ENCODE assay signal across 8 cellular contexts in genomic region chr17:4365628-4366311, GRCh38. TPM values are rescaled to one million over a fixed set of nuclear protein-coding genes. Genes with fewer than 3 reads are reported as not detected.
DNase-seq lines count a peak whose midpoint lies in the region; ATAC-seq and TF ChIP-seq lines count a peak whose summit lies in the region.

No MANE protein-coding gene starts in this region.

- no peak overlapping the region for H3K27ac Mint-ChIP-seq in endodermal cell

- H3K27me3 ChIP-seq in endodermal cell (ENCODE audit: control insufficient read depth, insufficient read depth, low read length, poor library complexity, severe bottlenecking) (no peaks in the 10 kb centered on the region), stomach smooth muscle (ENCODE audit: control insufficient read depth in 1 of 2, insufficient read depth in 2 of 2, low read length in 2 of 2) (no peaks in the 10 kb centered on the region)

- H3K9me3 Mint-ChIP-seq in endodermal cell: no peaks in the 10 kb centered on the region

- intact Hi-C loops in mucosa of descending colon (cut with DNase I, micrococcal nuclease): no loop called here

- 0% methylated on average over 35 to 81 of the region's 81 CpGs for WGBS in endodermal cell (ENCODE audit: insufficient coverage in 1 of 2, insufficient read length in 1 of 2), 2 experiments

- H3K9me3 ChIP-seq in endodermal cell (ENCODE audit: control insufficient read depth, low read length) (no peaks in the 10 kb centered on the region), mucosa of descending colon (no peaks in the 10 kb centered on the region), stomach smooth muscle (ENCODE audit: control insufficient read depth in 2 of 2, low read length in 2 of 2) (no peaks in the 10 kb centered on the region)

- H3K4me3 Mint-ChIP-seq in endodermal cell: peak overlapping the region; percentile 73

- peak overlapping the region; percentile 91 for H3K9ac ChIP-seq in endodermal cell (ENCODE audit: extremely low read depth, low read length, poor library complexity, severe bottlenecking)
- peak overlapping the region; percentile 79 to 89 for H3K9ac ChIP-seq in stomach smooth muscle (ENCODE audit: low read length in 2 of 2)

- peak overlapping the region; percentile 71 for H3K4me3 ChIP-seq in AG10803 (ENCODE audit: low read length)
- peak overlapping the region; percentile 87 for H3K4me3 ChIP-seq in endodermal cell (ENCODE audit: low read length)
- H3K4me3 ChIP-seq in mucosa of descending colon: peak overlapping the region; percentile 100
- H3K4me3 ChIP-seq in stomach smooth muscle (ENCODE audit: low read length in 2 of 2): peak overlapping the region; percentile 69 to 86

- no peak for TF ChIP-seq CTCF in AG10803 (conservative IDR thresholded peaks at IDR 0.05; ENCODE audit: low read length)
- TF ChIP-seq CTCF in VCaP (conservative IDR thresholded peaks at IDR 0.05): no peak
- no peak for TF ChIP-seq CTCF in endodermal cell (conservative IDR thresholded peaks at IDR 0.05)
- no peak for TF ChIP-seq CTCF in mucosa of descending colon (IDR thresholded peaks at IDR 0.05)

- H3K27ac ChIP-seq in VCaP: peak overlapping the region; percentile 98
- peak overlapping the region; percentile 86 for H3K27ac ChIP-seq in endodermal cell (ENCODE audit: low read depth, low read length)
- H3K27ac ChIP-seq in stomach smooth muscle (ENCODE audit: low read length): peak overlapping the region; percentile 88

- H3K36me3 Mint-ChIP-seq in endodermal cell (ENCODE audit: low read depth): peaks cover 28% of the 10 kb centered on the region

- H3K36me3 ChIP-seq in endodermal cell (ENCODE audit: control insufficient read depth, insufficient read depth, low read length) (peaks cover 23% of the 10 kb centered on the region), mucosa of descending colon (ENCODE audit: low read depth) (peaks cover 4% of the 10 kb centered on the region), stomach smooth muscle (ENCODE audit: control insufficient read depth in 2 of 2, insufficient read depth in 2 of 2, low read length in 2 of 2) (no peaks in the 10 kb centered on the region)

- H3K4me1 Mint-ChIP-seq in endodermal cell: peaks cover 8% of the 10 kb centered on the region

- peak; percentile 13 for TF ChIP-seq POLR2A in GM19193 (IDR thresholded peaks at IDR 0.05; ENCODE audit: extremely low read depth, insufficient read depth, insufficient read length)

- DNase-seq in AG10803 (ENCODE audit: low read depth): no peak
- peak; percentile 89 for DNase-seq in endodermal cell
- peak; percentile 51 to 75 (median 72) for DNase-seq in mucosa of descending colon
- no peak for DNase-seq in cerebellar nuclear complex (lab: John Stamatoyannopoulos, UW)

- H3K4me1 ChIP-seq in endodermal cell (ENCODE audit: control insufficient read depth, insufficient read depth, low read length): no peaks in the 10 kb centered on the region
- H3K4me1 ChIP-seq in mucosa of descending colon (ENCODE audit: low read depth): peaks cover 9% of the 10 kb centered on the region
- peaks cover 20% of the 10 kb centered on the region for H3K4me1 ChIP-seq in stomach smooth muscle (ENCODE audit: control insufficient read depth, insufficient read depth, low read length)

- no peaks in the 10 kb centered on the region for H3K27me3 Mint-ChIP-seq in endodermal cell (ENCODE audit: insufficient read depth)

- ATAC-seq in HG03378 (IDR thresholded peaks at IDR 0.05; ENCODE audit: unreplicated experiment) (peak; percentile 9), mucosa of descending colon (peak; percentile 31)

RNA-seq across cellular contexts. Expression of gene UBE2G1, which starts 0.7 kb away (rescaled TPM):
- 100 to 1,000 TPM in 1 of 2 donors, 10 to 100 TPM in 1; 85.5 to 104 TPM for total RNA-seq in endodermal cell
- 79.2 TPM for polyA plus RNA-seq in endodermal cell (2013, experiment 1 of 2)
- 71.8 TPM for polyA plus RNA-seq in endodermal cell (2013, experiment 2 of 2)
- 100 to 1,000 TPM in 1 of 3 donors, 10 to 100 TPM in 2; 51.9 to 103 (median 56.7) TPM for total RNA-seq in mucosa of descending colon

Comparison
In these comparisons a context has a peak if more than half of its experiments do, and no peak if none do; other contexts are left out.
1. DNase-seq: peak in endodermal cell (single experiment) and mucosa of descending colon (3 of 3); none in AG10803 (single experiment) and cerebellar nuclear complex (0 of 2).
2. Peak in every context shown above with its lines, with median percentiles within 50 percentile points of each other: H3K4me3 ChIP-seq and H3K27ac ChIP-seq.